In genomic region chr2:18151237-18151636, GRCh38 we compare ENCODE assay signal across 39 cellular contexts.
"Had no signal": no experiment of that assay in that cellular context is flagged by ENCODE, and none has a peak within 500 bp of the region (broad histone marks: within the 10 kb centered on the region; RNA-seq: fewer than 3 reads in every experiment).

No MANE protein-coding gene starts in this region.

- H3K9me3 Mint-ChIP-seq: activated naive CD4-positive, alpha-beta T cell treated with anti-CD3 and anti-CD28 coated beads for 36 hours; activated naive CD4-positive, alpha-beta T cell treated with anti-CD3 and anti-CD28 coated beads, Interleukin-2, amount 10 ng/mL, durations not matched to agents 7 days and 5 days; activated naive CD4-positive, alpha-beta T cell treated with anti-CD3 and anti-CD28 coated beads, Interleukin-2, amount 50 U/mL, for 24 hours; activated naive CD4-positive, alpha-beta T cell treated with anti-CD3 and anti-CD28 coated beads, Interleukin-2, amount 50 U/mL, for 72 hours; activated naive CD8-positive, alpha-beta T cell treated with anti-CD3 and anti-CD28 coated beads for 36 hours; activated naive CD8-positive, alpha-beta T cell treated with anti-CD3 and anti-CD28 coated beads, Interleukin-2, amount 10 ng/mL, durations not matched to agents 7 days and 5 days; activated naive CD8-positive, alpha-beta T cell treated with anti-CD3 and anti-CD28 coated beads, Interleukin-2, amount 50 U/mL, for 24 hours; activated T-cell treated with anti-CD3 and anti-CD28 coated beads, Interleukin-2, amount 50 U/mL, for 24 hours; activated T-cell treated with anti-CD3 and anti-CD28 coated beads, Interleukin-2, amount 50 U/mL, for 4 hours; activated T-cell treated with anti-CD3 and anti-CD28 coated beads, Interleukin-2, amount 50 U/mL, for 72 hours; activated T-helper 1 cell treated with anti-CD3 and anti-CD28 coated beads, Interleukin-12 subunit alpha, Interleukin-12 subunit beta, Interleukin-2, Interleukin-4 antibody, amounts not matched to agents 30 ng/mL and 10 ng/mL and 1 ng/mL, durations not matched to agents 14 hours and 24 hours and 36 hours; activated T-helper 17 cell treated with anti-CD3 and anti-CD28 coated beads, Interleukin-2, amount 50 U/mL, for 72 hours; activated T-helper 2 cell treated with anti-CD3 and anti-CD28 coated beads, Interferon-gamma antibody, Interleukin-2, Interleukin-4, amounts not matched to agents 10 μg/mL and 5 μg/mL and 100 μg/mL, durations not matched to agents 14 hours and 24 hours and 36 hours; brain; central memory CD8-positive, alpha-beta T cell had no signal

- H3K27ac ChIP-seq: adrenal gland, ascending aorta, body of pancreas, brain microvascular endothelial cell, breast epithelium, cardiac muscle cell had no signal

- H3K4me1 ChIP-seq: adrenal gland, ascending aorta, body of pancreas, breast epithelium had no signal

- H3K4me3 ChIP-seq: adrenal gland, ascending aorta, body of pancreas, breast epithelium, cardiac muscle cell had no signal

- H3K27me3 Mint-ChIP-seq: activated naive CD8-positive, alpha-beta T cell treated with anti-CD3 and anti-CD28 coated beads, Interleukin-2, amount 10 ng/mL, durations not matched to agents 7 days and 5 days; central memory CD8-positive, alpha-beta T cell had no signal

- DNase-seq: activated effector memory CD4-positive, alpha-beta T cell treated with anti-CD3 and anti-CD28 coated beads, Interleukin-2, amount 50 U/mL, for 16 hours; activated effector memory CD4-positive, alpha-beta T cell treated with Interleukin-2 at 50 U/mL for 16 hours; activated gamma-delta T cell; activated gamma-delta T cell treated with Interleukin-2 at 50 U/mL for 16 hours; activated naive CD4-positive, alpha-beta T cell; activated naive CD4-positive, alpha-beta T cell treated with anti-CD3 and anti-CD28 coated beads for 36 hours; activated naive CD4-positive, alpha-beta T cell treated with anti-CD3 and anti-CD28 coated beads, Interleukin-2, amount 10 ng/mL, durations not matched to agents 7 days and 5 days; activated naive CD4-positive, alpha-beta T cell treated with anti-CD3 and anti-CD28 coated beads, Interleukin-2, amount 50 U/mL, for 16 hours; activated naive CD4-positive, alpha-beta T cell treated with Interleukin-2 at 50 U/mL for 16 hours; activated naive CD8-positive, alpha-beta T cell treated with anti-CD3 and anti-CD28 coated beads for 36 hours; activated naive CD8-positive, alpha-beta T cell treated with anti-CD3 and anti-CD28 coated beads, Interleukin-2, amount 10 ng/mL, durations not matched to agents 7 days and 5 days; activated naive CD8-positive, alpha-beta T cell treated with anti-CD3 and anti-CD28 coated beads, Interleukin-2, amount 50 U/mL, for 24 hours; activated T-cell treated with anti-CD3 and anti-CD28 coated beads, Interleukin-2, amount 50 U/mL, for 24 hours; activated T-cell treated with anti-CD3 and anti-CD28 coated beads, Interleukin-2, amount 50 U/mL, for 4 hours; activated T-cell treated with anti-CD3 and anti-CD28 coated beads, Interleukin-2, amount 50 U/mL, for 48 hours; activated T-cell treated with anti-CD3 and anti-CD28 coated beads, Interleukin-2, amount 50 U/mL, for 72 hours; adrenal gland; amniotic stem cell; amygdala; anterior cingulate cortex; aorta; body of pancreas; brain microvascular endothelial cell; caudate nucleus; central memory CD4-positive, alpha-beta T cell; cerebellar nuclear complex had no signal

- H3K4me1 Mint-ChIP-seq: activated naive CD4-positive, alpha-beta T cell treated with anti-CD3 and anti-CD28 coated beads, Interleukin-2, amount 10 ng/mL, durations not matched to agents 7 days and 5 days; activated naive CD4-positive, alpha-beta T cell treated with anti-CD3 and anti-CD28 coated beads, Interleukin-2, amount 50 U/mL, for 24 hours; activated naive CD8-positive, alpha-beta T cell treated with anti-CD3 and anti-CD28 coated beads for 36 hours; activated naive CD8-positive, alpha-beta T cell treated with anti-CD3 and anti-CD28 coated beads, Interleukin-2, amount 10 ng/mL, durations not matched to agents 7 days and 5 days; activated naive CD8-positive, alpha-beta T cell treated with anti-CD3 and anti-CD28 coated beads, Interleukin-2, amount 50 U/mL, for 24 hours; activated T-helper 17 cell treated with anti-CD3 and anti-CD28 coated beads, Interleukin-2, amount 50 U/mL, for 72 hours; central memory CD8-positive, alpha-beta T cell had no signal

- H3K4me3 Mint-ChIP-seq: activated naive CD4-positive, alpha-beta T cell treated with anti-CD3 and anti-CD28 coated beads for 36 hours; activated naive CD4-positive, alpha-beta T cell treated with anti-CD3 and anti-CD28 coated beads, Interleukin-2, amount 10 ng/mL, durations not matched to agents 7 days and 5 days; activated naive CD4-positive, alpha-beta T cell treated with anti-CD3 and anti-CD28 coated beads, Interleukin-2, amount 50 U/mL, for 24 hours; activated naive CD8-positive, alpha-beta T cell; activated naive CD8-positive, alpha-beta T cell treated with anti-CD3 and anti-CD28 coated beads for 36 hours; activated naive CD8-positive, alpha-beta T cell treated with anti-CD3 and anti-CD28 coated beads, Interleukin-2, amount 10 ng/mL, durations not matched to agents 7 days and 5 days; activated naive CD8-positive, alpha-beta T cell treated with anti-CD3 and anti-CD28 coated beads, Interleukin-2, amount 50 U/mL, for 24 hours; activated T-cell treated with anti-CD3 and anti-CD28 coated beads, Interleukin-2, amount 50 U/mL, for 24 hours; activated T-cell treated with anti-CD3 and anti-CD28 coated beads, Interleukin-2, amount 50 U/mL, for 4 hours; activated T-cell treated with anti-CD3 and anti-CD28 coated beads, Interleukin-2, amount 50 U/mL, for 72 hours; activated T-helper 1 cell treated with anti-CD3 and anti-CD28 coated beads, Interleukin-12 subunit alpha, Interleukin-12 subunit beta, Interleukin-2, Interleukin-4 antibody, amounts not matched to agents 30 ng/mL and 10 ng/mL and 1 ng/mL, durations not matched to agents 14 hours and 24 hours and 36 hours; activated T-helper 17 cell treated with anti-CD3 and anti-CD28 coated beads, Interleukin-2, amount 50 U/mL, for 72 hours; brain; central memory CD8-positive, alpha-beta T cell had no signal

- H3K36me3 ChIP-seq: adrenal gland, ascending aorta, brain microvascular endothelial cell, breast epithelium, cardiac muscle cell had no signal

- H3K36me3 Mint-ChIP-seq: activated naive CD4-positive, alpha-beta T cell treated with anti-CD3 and anti-CD28 coated beads, Interleukin-2, amount 10 ng/mL, durations not matched to agents 7 days and 5 days; activated naive CD4-positive, alpha-beta T cell treated with anti-CD3 and anti-CD28 coated beads, Interleukin-2, amount 50 U/mL, for 24 hours; activated naive CD4-positive, alpha-beta T cell treated with anti-CD3 and anti-CD28 coated beads, Interleukin-2, amount 50 U/mL, for 72 hours; activated naive CD8-positive, alpha-beta T cell; activated naive CD8-positive, alpha-beta T cell treated with anti-CD3 and anti-CD28 coated beads for 36 hours; activated naive CD8-positive, alpha-beta T cell treated with anti-CD3 and anti-CD28 coated beads, Interleukin-2, amount 10 ng/mL, durations not matched to agents 7 days and 5 days; brain had no signal

- H3K27me3 ChIP-seq: adrenal gland, ascending aorta, body of pancreas, brain microvascular endothelial cell, breast epithelium, cardiac muscle cell had no signal

- H3K27ac Mint-ChIP-seq: activated naive CD4-positive, alpha-beta T cell treated with anti-CD3 and anti-CD28 coated beads for 36 hours; activated naive CD4-positive, alpha-beta T cell treated with anti-CD3 and anti-CD28 coated beads, Interleukin-2, amount 10 ng/mL, durations not matched to agents 7 days and 5 days; activated naive CD4-positive, alpha-beta T cell treated with anti-CD3 and anti-CD28 coated beads, Interleukin-2, amount 50 U/mL, for 24 hours; activated naive CD4-positive, alpha-beta T cell treated with anti-CD3 and anti-CD28 coated beads, Interleukin-2, amount 50 U/mL, for 72 hours; activated naive CD8-positive, alpha-beta T cell; activated naive CD8-positive, alpha-beta T cell treated with anti-CD3 and anti-CD28 coated beads for 36 hours; activated naive CD8-positive, alpha-beta T cell treated with anti-CD3 and anti-CD28 coated beads, Interleukin-2, amount 10 ng/mL, durations not matched to agents 7 days and 5 days; activated naive CD8-positive, alpha-beta T cell treated with anti-CD3 and anti-CD28 coated beads, Interleukin-2, amount 50 U/mL, for 24 hours; activated T-cell treated with anti-CD3 and anti-CD28 coated beads, Interleukin-2, amount 50 U/mL, for 24 hours; activated T-cell treated with anti-CD3 and anti-CD28 coated beads, Interleukin-2, amount 50 U/mL, for 72 hours; activated T-helper 1 cell treated with anti-CD3 and anti-CD28 coated beads, Interleukin-12 subunit alpha, Interleukin-12 subunit beta, Interleukin-2, Interleukin-4 antibody, amounts not matched to agents 30 ng/mL and 10 ng/mL and 1 ng/mL, durations not matched to agents 14 hours and 24 hours and 36 hours; activated T-helper 17 cell treated with anti-CD3 and anti-CD28 coated beads, Interleukin-2, amount 50 U/mL, for 72 hours; activated T-helper 2 cell treated with anti-CD3 and anti-CD28 coated beads, Interferon-gamma antibody, Interleukin-2, Interleukin-4, amounts not matched to agents 10 μg/mL and 5 μg/mL and 100 μg/mL, durations not matched to agents 14 hours and 24 hours and 36 hours; brain had no signal

- H3K9me3 ChIP-seq: adrenal gland, ascending aorta, body of pancreas, breast epithelium had no signal

- ATAC-seq: activated naive CD4-positive, alpha-beta T cell treated with anti-CD3 and anti-CD28 coated beads, Interleukin-2, amount 50 U/mL, for 72 hours; activated naive CD8-positive, alpha-beta T cell treated with anti-CD3 and anti-CD28 coated beads, Interleukin-2, amount 50 U/mL, for 24 hours; activated T-cell treated with anti-CD3 and anti-CD28 coated beads, Interleukin-2, amount 50 U/mL, for 4 hours; activated T-cell treated with anti-CD3 and anti-CD28 coated beads, Interleukin-2, amount 50 U/mL, for 72 hours; activated T-helper 17 cell treated with anti-CD3 and anti-CD28 coated beads, Interleukin-2, amount 50 U/mL, for 72 hours; body of pancreas had no signal

- FAIRE-seq: astrocyte, bronchial epithelial cell had no signal
